Comparison of ENCODE assay signal across 14 cellular contexts in the genomic region with DNA sequence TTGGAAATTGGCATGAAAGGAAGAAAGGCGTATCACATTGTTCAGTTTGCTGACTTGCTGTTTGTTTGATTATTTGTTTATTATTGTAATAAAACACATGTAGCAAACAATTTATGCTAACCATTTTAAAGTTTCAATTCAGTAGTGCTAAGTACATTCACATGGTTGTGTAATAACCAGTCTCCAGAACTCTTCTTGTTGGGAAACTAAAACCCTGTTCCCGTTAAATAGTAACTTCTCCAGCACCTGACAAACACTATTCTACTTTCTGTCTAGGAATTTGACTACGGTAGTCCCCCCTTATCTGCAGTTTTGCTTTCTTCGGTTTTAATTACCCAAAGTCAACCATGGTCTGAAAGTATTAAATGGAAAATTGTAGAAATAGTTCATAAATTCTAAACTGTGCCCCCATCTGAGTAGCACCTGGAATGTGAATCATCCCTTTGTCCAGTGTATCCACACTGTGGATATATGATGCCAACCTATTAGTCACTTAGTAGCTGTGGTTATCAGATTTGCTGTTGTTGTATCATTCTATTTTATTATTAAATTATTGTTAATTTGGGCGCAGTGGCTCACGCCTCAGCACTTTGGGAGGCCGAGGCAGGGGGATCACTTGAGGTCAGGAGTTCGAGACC. TPM values are rescaled to one million over a fixed set of nuclear protein-coding genes. Genes with fewer than 3 reads are reported as not detected.
DNase-seq lines count a peak whose midpoint lies in the region; ATAC-seq, FAIRE-seq and TF ChIP-seq lines count a peak whose summit lies in the region.
"Had no signal": no experiment of that assay in that cellular context is flagged by ENCODE, and none has a peak within 500 bp of the region (broad histone marks: within the 10 kb centered on the region; RNA-seq: fewer than 3 reads in every experiment).

No MANE protein-coding gene starts in this region.

- peaks cover 19% of the 10 kb centered on the region for H3K4me1 ChIP-seq in testis
- no peaks in the 10 kb centered on the region for H3K4me1 ChIP-seq in endodermal cell (ENCODE audit: control insufficient read depth, insufficient read depth, low read length)

- H3K4me3 ChIP-seq in epithelial cell of proximal tubule (ENCODE audit: low read depth, low read length) (peak overlapping the region; percentile 14), testis (no peak overlapping the region), endodermal cell (ENCODE audit: low read length) (no peak overlapping the region)

- intact Hi-C loops in testis (cut with DNase I; ENCODE audit: low total_unique reads) = loop anchor here (10.0 kb wide), 1 partner anchor 171 kb away; a partner anchor contains a TSS
- intact Hi-C loops in activated T-helper 1 cell treated with anti-CD3 and anti-CD28 coated beads, Interleukin-12 subunit alpha, Interleukin-12 subunit beta, Interleukin-2, Interleukin-4 antibody, amounts not matched to agents 30 ng/mL and 10 ng/mL and 1 ng/mL, durations not matched to agents 14 hours and 24 hours and 36 hours (cut with micrococcal nuclease) = loop anchor here (10.0 kb wide), 1 partner anchor 749 kb away; a partner anchor contains a TSS

- peak; percentile 38 for DNase-seq in EL
- DNase-seq in RCC 7860 (ENCODE audit: low spot score) = peak; percentile 50
- DNase-seq in epithelial cell of proximal tubule (ENCODE audit: low read depth) = peak; percentile 60
- DNase-seq in neural crest cell (ENCODE audit: low read depth, low spot score) = no peak
- DNase-seq in testis = no peak
- DNase-seq in activated T-helper 1 cell treated with anti-CD3 and anti-CD28 coated beads, Interleukin-12 subunit alpha, Interleukin-12 subunit beta, Interleukin-2, Interleukin-4 antibody, amounts not matched to agents 30 ng/mL and 10 ng/mL and 1 ng/mL, durations not matched to agents 14 hours and 24 hours and 36 hours (ENCODE audit: low spot score) = no peak
- no peak for DNase-seq in endodermal cell
- DNase-seq: activated CD4-positive, alpha-beta T cell treated with anti-CD3 and anti-CD28 coated beads, Interleukin-2, amount 50 U/mL, for 48 hours; NCI-H1417 treated with DMSO at 0.1 percent for 48 hours; NCI-H526; stimulated activated CD4-positive, alpha-beta T cell treated with anti-CD3 and anti-CD28 coated beads, Interleukin-4, amount 100 ng/mL, for 1 hour; stimulated activated naive CD4-positive, alpha-beta T cell treated with Interleukin-2 at 50 U/mL for 16 hours had no signal

- no peak for TF ChIP-seq POLR2A in testis (IDR thresholded peaks at IDR 0.05)

- no peak overlapping the region for H3K9ac ChIP-seq in endodermal cell (ENCODE audit: extremely low read depth, low read length, poor library complexity, severe bottlenecking)

- H3K27me3 Mint-ChIP-seq in neural crest cell (ENCODE audit: low read depth) (no peaks in the 10 kb centered on the region), endodermal cell (ENCODE audit: insufficient read depth) (no peaks in the 10 kb centered on the region)
- peaks cover 2% of the 10 kb centered on the region for H3K27me3 Mint-ChIP-seq in activated T-helper 1 cell treated with anti-CD3 and anti-CD28 coated beads, Interleukin-12 subunit alpha, Interleukin-12 subunit beta, Interleukin-2, Interleukin-4 antibody, amounts not matched to agents 30 ng/mL and 10 ng/mL and 1 ng/mL, durations not matched to agents 14 hours and 24 hours and 36 hours (ENCODE audit: insufficient read depth)

- H3K27me3 ChIP-seq in testis (no peaks in the 10 kb centered on the region), endodermal cell (ENCODE audit: control insufficient read depth, insufficient read depth, low read length, poor library complexity, severe bottlenecking) (no peaks in the 10 kb centered on the region)

- 59 to 70% methylated on average over 8 of the region's 8 CpGs for WGBS in testis, 2 donors
- WGBS in endodermal cell (ENCODE audit: insufficient coverage in 1 of 2, insufficient read length in 1 of 2), 2 experiments = 95 to 100% methylated on average over 4 to 8 of the region's 8 CpGs

- H3K27ac ChIP-seq in testis = peak overlapping the region in 1 of 2 donors; percentile 96
- H3K27ac ChIP-seq in endodermal cell (ENCODE audit: low read depth, low read length) = no peak overlapping the region

- no peak overlapping the region for H3K27ac Mint-ChIP-seq in neural crest cell (ENCODE audit: unreplicated experiment)
- H3K27ac Mint-ChIP-seq in activated T-helper 1 cell treated with anti-CD3 and anti-CD28 coated beads, Interleukin-12 subunit alpha, Interleukin-12 subunit beta, Interleukin-2, Interleukin-4 antibody, amounts not matched to agents 30 ng/mL and 10 ng/mL and 1 ng/mL, durations not matched to agents 14 hours and 24 hours and 36 hours = no peak overlapping the region
- H3K27ac Mint-ChIP-seq in endodermal cell = no peak overlapping the region
- H3K27ac Mint-ChIP-seq: T-helper 2 cell treated with Interferon-gamma antibody and Interleukin-4, amounts not matched to agents 5 μg/mL and 100 μg/mL, for 36 hours had no signal

- H3K4me1 Mint-ChIP-seq in neural crest cell (peaks cover 30% of the 10 kb centered on the region), endodermal cell (peaks cover 8% of the 10 kb centered on the region)
- H3K4me1 Mint-ChIP-seq in activated T-helper 1 cell treated with anti-CD3 and anti-CD28 coated beads, Interleukin-12 subunit alpha, Interleukin-12 subunit beta, Interleukin-2, Interleukin-4 antibody, amounts not matched to agents 30 ng/mL and 10 ng/mL and 1 ng/mL, durations not matched to agents 14 hours and 24 hours and 36 hours (ENCODE audit: low read depth) = peaks cover 30% of the 10 kb centered on the region

- FAIRE-seq in RCC 7860 (lab: Jason Lieb, UNC) = peak; percentile 71

- H3K9me3 ChIP-seq in testis = no peaks in the 10 kb centered on the region
- no peaks in the 10 kb centered on the region for H3K9me3 ChIP-seq in endodermal cell (ENCODE audit: control insufficient read depth, low read length)

- H3K36me3 ChIP-seq in testis (ENCODE audit: low read depth, missing control alignments) = no peaks in the 10 kb centered on the region
- H3K36me3 ChIP-seq in endodermal cell (ENCODE audit: control insufficient read depth, insufficient read depth, low read length) = peaks cover 38% of the 10 kb centered on the region

- TF ChIP-seq CTCF in epithelial cell of proximal tubule (conservative IDR thresholded peaks at IDR 0.05; ENCODE audit: low read depth, low read length) = no peak
- TF ChIP-seq CTCF in neural crest cell (conservative IDR thresholded peaks at IDR 0.05) = no peak
- TF ChIP-seq CTCF in testis (IDR thresholded peaks at IDR 0.05) = no peak
- TF ChIP-seq CTCF in endodermal cell (conservative IDR thresholded peaks at IDR 0.05) = no peak

- ATAC-seq in GM18517 (IDR thresholded peaks at IDR 0.05; ENCODE audit: unreplicated experiment) = no peak

- H3K4me3 Mint-ChIP-seq in neural crest cell (peak overlapping the region; percentile 47), endodermal cell (no peak overlapping the region)
- H3K4me3 Mint-ChIP-seq in activated T-helper 1 cell treated with anti-CD3 and anti-CD28 coated beads, Interleukin-12 subunit alpha, Interleukin-12 subunit beta, Interleukin-2, Interleukin-4 antibody, amounts not matched to agents 30 ng/mL and 10 ng/mL and 1 ng/mL, durations not matched to agents 14 hours and 24 hours and 36 hours = no peak overlapping the region
- H3K4me3 Mint-ChIP-seq: T-helper 2 cell treated with Interferon-gamma antibody and Interleukin-4, amounts not matched to agents 5 μg/mL and 100 μg/mL, for 36 hours had no signal

- H3K36me3 Mint-ChIP-seq in neural crest cell (ENCODE audit: low read depth) (peaks cover 3% of the 10 kb centered on the region), endodermal cell (ENCODE audit: low read depth) (peaks cover 29% of the 10 kb centered on the region)
- peaks cover 14% of the 10 kb centered on the region for H3K36me3 Mint-ChIP-seq in activated T-helper 1 cell treated with anti-CD3 and anti-CD28 coated beads, Interleukin-12 subunit alpha, Interleukin-12 subunit beta, Interleukin-2, Interleukin-4 antibody, amounts not matched to agents 30 ng/mL and 10 ng/mL and 1 ng/mL, durations not matched to agents 14 hours and 24 hours and 36 hours (ENCODE audit: low read depth)

- no peaks in the 10 kb centered on the region for H3K9me3 Mint-ChIP-seq in neural crest cell
- no peaks in the 10 kb centered on the region for H3K9me3 Mint-ChIP-seq in activated T-helper 1 cell treated with anti-CD3 and anti-CD28 coated beads, Interleukin-12 subunit alpha, Interleukin-12 subunit beta, Interleukin-2, Interleukin-4 antibody, amounts not matched to agents 30 ng/mL and 10 ng/mL and 1 ng/mL, durations not matched to agents 14 hours and 24 hours and 36 hours
- H3K9me3 Mint-ChIP-seq in endodermal cell = no peaks in the 10 kb centered on the region
- H3K9me3 Mint-ChIP-seq: T-helper 2 cell treated with Interferon-gamma antibody and Interleukin-4, amounts not matched to agents 5 μg/mL and 100 μg/mL, for 36 hours had no signal

RNA-seq across cellular contexts. Expression of a gene that starts 5.5 kb away (rescaled TPM):
- total RNA-seq in epithelial cell of proximal tubule (16.5 and 24.4 TPM in 2 replicates), neural crest cell (24.5 and 26.1 TPM in 2 replicates), testis (10 to 100 TPM; 45.6 to 48.0 TPM), endodermal cell (10 to 100 TPM; 17.8 to 23.3 TPM)
- polyA plus RNA-seq in testis (ENCODE audit: insufficient read depth, low read depth, low replicate concordance) = 21.4 TPM
- total RNA-seq in activated T-helper 1 cell treated with anti-CD3 and anti-CD28 coated beads, Interleukin-12 subunit alpha, Interleukin-12 subunit beta, Interleukin-2, Interleukin-4 antibody, amounts not matched to agents 30 ng/mL and 10 ng/mL and 1 ng/mL, durations not matched to agents 14 hours and 24 hours and 36 hours = 22.1 and 23.5 TPM in 2 replicates
- 21.3 TPM for polyA plus RNA-seq in endodermal cell (2013, experiment 1 of 2)
- polyA plus RNA-seq in endodermal cell (2013, experiment 2 of 2) = 22.7 TPM

RNA-seq across cellular contexts. Expression of a gene that starts 59.7 kb away (rescaled TPM):
- total RNA-seq in epithelial cell of proximal tubule (8.5 and 21.8 TPM in 2 replicates), neural crest cell (30.3 and 32.3 TPM in 2 replicates), testis (1 to 10 TPM; 5.2 to 6.2 TPM), endodermal cell (10 to 100 TPM; 16.3 to 27.1 TPM)
- polyA plus RNA-seq in testis (ENCODE audit: insufficient read depth, low read depth, low replicate concordance) = 6.5 TPM
- 33.8 and 35.7 TPM in 2 replicates for total RNA-seq in activated T-helper 1 cell treated with anti-CD3 and anti-CD28 coated beads, Interleukin-12 subunit alpha, Interleukin-12 subunit beta, Interleukin-2, Interleukin-4 antibody, amounts not matched to agents 30 ng/mL and 10 ng/mL and 1 ng/mL, durations not matched to agents 14 hours and 24 hours and 36 hours
- polyA plus RNA-seq in endodermal cell (2013, experiment 1 of 2) = 14.6 TPM
- polyA plus RNA-seq in endodermal cell (2013, experiment 2 of 2) = 11.7 TPM

Comparison
In these comparisons a context has a peak if more than half of its experiments do, and no peak if none do; other contexts are left out.
1. DNase-seq: peak in EL (single experiment), RCC 7860 (single experiment) and epithelial cell of proximal tubule (single experiment); none in neural crest cell (single experiment), testis (single experiment), activated T-helper 1 cell treated with anti-CD3 and anti-CD28 coated beads, Interleukin-12 subunit alpha, Interleukin-12 subunit beta, Interleukin-2, Interleukin-4 antibody, amounts not matched to agents 30 ng/mL and 10 ng/mL and 1 ng/mL, durations not matched to agents 14 hours and 24 hours and 36 hours (single experiment) and endodermal cell (single experiment).